ENCODE assay signal across 17 cellular contexts in the genomic region with DNA sequence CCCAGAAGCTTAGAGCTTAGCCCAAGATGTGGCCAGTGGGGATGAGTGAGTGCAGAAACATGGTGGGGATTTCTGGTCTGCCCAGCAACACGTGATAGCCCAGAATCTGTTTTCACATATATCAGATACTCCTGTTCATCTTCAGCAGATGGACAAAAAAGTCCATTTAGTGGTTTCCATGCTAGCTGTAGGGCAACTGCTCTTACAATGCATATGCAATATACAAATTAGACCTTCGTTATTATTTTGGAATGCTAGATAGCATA.
A peak's percentile ranks its signal among the peaks of the same experiment; 100 is the strongest.
DNase-seq lines count a peak whose midpoint lies in the region; ATAC-seq and TF ChIP-seq lines count a peak whose summit lies in the region.
"Had no signal": no experiment of that assay in that cellular context is flagged by ENCODE, and none has a peak within 500 bp of the region (broad histone marks: within the 10 kb centered on the region; RNA-seq: fewer than 3 reads in every experiment).

No MANE protein-coding gene starts in this region.

- intact Hi-C loops in head of caudate nucleus (cut with DNase I): loop anchor here (5.0 to 10.0 kb wide), 2 partner anchors 170 to 722 kb away; no protein-coding TSS in a partner anchor

- CTCF ChIA-PET in RWPE1 (lab: Yijun Ruan, JAX): interaction anchor here (0.7 to 1.6 kb wide), 2 partner anchors 9 to 67 kb away, joined by 3 to 5 read pairs; no protein-coding TSS in a partner anchor

- POLR2A ChIA-PET in RWPE1 (lab: Yijun Ruan, JAX; ENCODE audit: low non-redundant PET): no interaction called here

- TF ChIP-seq CTCF in GM12865 (IDR thresholded peaks at IDR 0.05; ENCODE audit: insufficient read depth, low read depth, low read length, missing control alignments) (no peak), RWPE1 (conservative IDR thresholded peaks at IDR 0.05; ENCODE audit: low read depth) (no peak), omental fat pad (IDR thresholded peaks at IDR 0.05) (no peak)

- H3K27ac ChIP-seq in RWPE1: peak overlapping the region; percentile 68
- H3K27ac ChIP-seq: ascending aorta, hepatocyte, neural progenitor cell, transverse colon had no signal

- DNase-seq in GM12865 (ENCODE audit: low read depth): peak; percentile 21
- no peak for DNase-seq in RWPE1 (ENCODE audit: low spot score)
- DNase-seq in omental fat pad (ENCODE audit: low spot score): no peak
- no peak for DNase-seq in kidney tubule cell (ENCODE audit: low spot score)
- DNase-seq in head of caudate nucleus: no peak
- DNase-seq: activated naive CD4-positive, alpha-beta T cell; KG1; left cardiac atrium; NCI-H1105; retina; transverse colon had no signal

- ATAC-seq in GM19324 (IDR thresholded peaks at IDR 0.05; ENCODE audit: low FRiP score, unreplicated experiment) (peak; percentile 14), HG02885 (IDR thresholded peaks at IDR 0.05; ENCODE audit: poor library complexity, unreplicated experiment) (peak; percentile 12), HG02588 (IDR thresholded peaks at IDR 0.05; ENCODE audit: unreplicated experiment) (no peak), omental fat pad (ENCODE audit: low FRiP score) (no peak)

- no peak overlapping the region for H3K4me3 ChIP-seq in GM12865 (ENCODE audit: low read depth, low read length)
- H3K4me3 ChIP-seq: ascending aorta, hepatocyte, neural progenitor cell, transverse colon had no signal

Comparison
In these comparisons a context has a peak if more than half of its experiments do, and no peak if none do; other contexts are left out.
1. ATAC-seq: peak in GM19324 (single experiment) and HG02885 (single experiment); none in HG02588 (single experiment) and omental fat pad (single experiment).